Comparison of ENCODE assay signal across 25 cellular contexts in the genomic region with DNA sequence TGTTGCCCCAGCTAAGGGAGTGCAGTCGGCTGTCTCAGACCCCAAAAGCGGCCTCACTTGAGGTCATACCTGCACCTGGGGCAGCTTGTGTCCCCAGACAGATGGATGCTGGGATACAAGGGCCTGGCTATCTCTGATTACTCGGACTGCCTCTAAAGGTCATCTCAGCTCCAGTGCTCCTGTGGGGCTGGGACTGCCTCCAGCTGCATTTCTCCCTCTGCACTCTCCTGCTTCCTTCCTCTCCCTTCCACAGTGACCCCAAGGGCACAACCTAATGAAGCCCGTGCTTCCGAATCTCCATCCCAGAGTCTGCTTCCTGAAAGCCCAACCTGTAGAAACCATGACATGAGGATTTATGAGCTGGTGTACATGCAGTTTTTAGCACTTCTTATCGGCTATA. TPM values are rescaled to one million over a fixed set of nuclear protein-coding genes. Genes with fewer than 3 reads are reported as not detected.
"Had no signal": no experiment of that assay in that cellular context is flagged by ENCODE, and none has a peak within 500 bp of the region (broad histone marks: within the 10 kb centered on the region; RNA-seq: fewer than 3 reads in every experiment).

No MANE protein-coding gene starts in this region.

- H3K4me2 ChIP-seq: smooth muscle cell had no signal

- H3K27me3 ChIP-seq: ascending aorta, brain microvascular endothelial cell, heart left ventricle, left lung, right lobe of liver, vagina had no signal

- H3K9me3 Mint-ChIP-seq: activated CD4-positive, alpha-beta memory T cell treated with anti-CD3 and anti-CD28 coated beads for 36 hours; mesothelial cell of epicardium; naive thymus-derived CD8-positive, alpha-beta T cell; stimulated activated memory B cell treated with anti-CD40 and anti-IgM and Interleukin-4, amounts not matched to agents 10 μg/mL and 1 μg/mL and 100 μg/mL, for 72 hours; type B pancreatic cell had no signal

- H3K9me3 ChIP-seq: ascending aorta, heart left ventricle, left lung, right lobe of liver, thoracic aorta, vagina had no signal

- H3K4me3 ChIP-seq: ascending aorta, heart left ventricle, left lung, right lobe of liver, smooth muscle cell, thoracic aorta, vagina had no signal

- H3K79me2 ChIP-seq: parathyroid adenoma had no signal

- DNase-seq: activated CD4-positive, alpha-beta memory T cell treated with anti-CD3 and anti-CD28 coated beads for 36 hours; activated CD4-positive, alpha-beta T cell treated with anti-CD3 and anti-CD28 coated beads for 48 hours; activated effector memory CD4-positive, alpha-beta T cell treated with anti-CD3 and anti-CD28 coated beads, Interleukin-2, amount 50 U/mL, for 16 hours; activated naive CD4-positive, alpha-beta T cell treated with anti-CD3 and anti-CD28 coated beads, Interleukin-2, amount 50 U/mL, for 16 hours; activated T-cell treated with anti-CD3 and anti-CD28 coated beads, Interleukin-2, amount 50 U/mL, for 48 hours; brain microvascular endothelial cell; heart left ventricle; left lung; mammary epithelial cell; naive thymus-derived CD8-positive, alpha-beta T cell; right lobe of liver; stimulated activated CD4-positive, alpha-beta T cell treated with anti-CD3 and anti-CD28 coated beads, Interleukin-15, amount 100 ng/mL, for 24 hours had no signal

- H3K9ac ChIP-seq: parathyroid adenoma had no signal

- H2AFZ ChIP-seq: parathyroid adenoma had no signal

- H3K36me3 ChIP-seq: ascending aorta, brain microvascular endothelial cell, heart left ventricle, left lung, right lobe of liver, thoracic aorta, vagina had no signal

- H3K4me3 Mint-ChIP-seq: activated CD4-positive, alpha-beta memory T cell treated with anti-CD3 and anti-CD28 coated beads for 36 hours; mesothelial cell of epicardium; naive thymus-derived CD8-positive, alpha-beta T cell; stimulated activated memory B cell treated with anti-CD40 and anti-IgM and Interleukin-4, amounts not matched to agents 10 μg/mL and 1 μg/mL and 100 μg/mL, for 72 hours; type B pancreatic cell had no signal

- H3K4me1 ChIP-seq: left lung, right lobe of liver, vagina had no signal

- H3K4me1 Mint-ChIP-seq: naive thymus-derived CD8-positive, alpha-beta T cell had no signal

- H3K27ac ChIP-seq: ascending aorta, brain microvascular endothelial cell, epithelial cell of prostate, left lung, parathyroid adenoma, right lobe of liver, thoracic aorta, vagina had no signal

- ATAC-seq: left lung; naive thymus-derived CD8-positive, alpha-beta T cell; stimulated activated memory B cell treated with anti-CD40 and anti-IgM and Interleukin-4, amounts not matched to agents 10 μg/mL and 1 μg/mL and 100 μg/mL, for 72 hours had no signal

- H3K36me3 Mint-ChIP-seq: activated CD4-positive, alpha-beta memory T cell treated with anti-CD3 and anti-CD28 coated beads for 36 hours; naive thymus-derived CD8-positive, alpha-beta T cell; stimulated activated memory B cell treated with anti-CD40 and anti-IgM and Interleukin-4, amounts not matched to agents 10 μg/mL and 1 μg/mL and 100 μg/mL, for 72 hours; type B pancreatic cell had no signal

- H3K27ac Mint-ChIP-seq: activated CD4-positive, alpha-beta memory T cell treated with anti-CD3 and anti-CD28 coated beads for 36 hours; mesothelial cell of epicardium; naive thymus-derived CD8-positive, alpha-beta T cell; stimulated activated memory B cell treated with anti-CD40 and anti-IgM and Interleukin-4, amounts not matched to agents 10 μg/mL and 1 μg/mL and 100 μg/mL, for 72 hours; type B pancreatic cell had no signal

RNA-seq across cellular contexts. Expression of a gene that starts 22.8 kb away (rescaled TPM):
- total RNA-seq: ascending aorta; fibroblast of villous mesenchyme; heart left ventricle; left lung; mammary epithelial cell; mesothelial cell of epicardium; naive thymus-derived CD8-positive, alpha-beta T cell; right lobe of liver; smooth muscle cell; T-helper 2 cell treated with Interferon-gamma antibody and Interleukin-4, amounts not matched to agents 100 ng/mL and 5 ng/mL, for 36 hours; thoracic aorta; vagina had no signal
- polyA plus RNA-seq: adipose tissue; heart left ventricle; keratinocyte; mammary epithelial cell; naive thymus-derived CD8-positive, alpha-beta T cell; smooth muscle cell had no signal

RNA-seq across cellular contexts. Expression of a gene that starts 59.9 kb away (rescaled TPM):
- total RNA-seq: ascending aorta had no signal
